ENCODE assay signal across 8 cellular contexts in genomic region chr16:74862743-74863244, GRCh38.
DNase-seq lines count a peak whose midpoint lies in the region; ATAC-seq and TF ChIP-seq lines count a peak whose summit lies in the region.

No MANE protein-coding gene starts in this region.

- TF ChIP-seq CTCF in heart left ventricle (IDR thresholded peaks at IDR 0.05) (peak; percentile 73 to 93 (median 81)), WERI-Rb-1 (IDR thresholded peaks at IDR 0.05; ENCODE audit: low read depth, low read length) (peak; percentile 56), left ventricle myocardium inferior (IDR thresholded peaks at IDR 0.05; ENCODE audit: borderline replicate concordance) (peak; percentile 89), smooth muscle cell (IDR thresholded peaks at IDR 0.05; ENCODE audit: borderline replicate concordance, insufficient read depth, poor library complexity, severe bottlenecking) (peak; percentile 81)

- intact Hi-C loops in heart left ventricle (cut with DNase I) = loop anchor here (1.0 to 5.0 kb wide), 10 partner anchors 45 to 154 kb away; no protein-coding TSS in a partner anchor
- intact Hi-C loops in Right ventricle myocardium superior (cut with DNase I) = loop anchor here (2.0 to 10.0 kb wide), 2 partner anchors 48 to 154 kb away; no protein-coding TSS in a partner anchor
- intact Hi-C loops in left ventricle myocardium inferior (cut with micrococcal nuclease) = loop anchor here (5.0 kb wide), 1 partner anchor 150 kb away; no protein-coding TSS in a partner anchor
- intact Hi-C loops in posterior vena cava (cut with DNase I) = loop anchor here (10.0 kb wide), 2 partner anchors 148 to 158 kb away; partner anchors contain the start of gene MLKL (in 1 of the 2)

- H3K9me2 ChIP-seq in GM23248 (ENCODE audit: insufficient read depth) = no peaks in the 10 kb centered on the region

- no peaks in the 10 kb centered on the region for H3K36me3 ChIP-seq in heart left ventricle
- no peaks in the 10 kb centered on the region for H3K36me3 ChIP-seq in GM23248 (ENCODE audit: low read depth)
- H3K36me3 ChIP-seq in WERI-Rb-1 = no peaks in the 10 kb centered on the region
- no peaks in the 10 kb centered on the region for H3K36me3 ChIP-seq in left ventricle myocardium inferior
- H3K36me3 ChIP-seq in smooth muscle cell (ENCODE audit: low read depth) = no peaks in the 10 kb centered on the region

- H2AFZ ChIP-seq in GM23248 (0 out of 2 replicates have a peak overlapping the region, but pooled peaks have one; percentile 26), smooth muscle cell (ENCODE audit: low read depth) (no peak overlapping the region)

- in situ Hi-C loops in GM23248 (cut with MboI) = loop anchor here (10.0 kb wide), 1 partner anchor 158 kb away; the partner anchor contains the start of gene MLKL

- H3F3A ChIP-seq in GM23248 (ENCODE audit: insufficient read depth) (no peaks in the 10 kb centered on the region), smooth muscle cell (ENCODE audit: low read depth) (no peaks in the 10 kb centered on the region)

- H3K4me3 ChIP-seq in heart left ventricle = no peak overlapping the region
- H3K4me3 ChIP-seq in GM23248 = no peak overlapping the region
- H3K4me3 ChIP-seq in WERI-Rb-1 (ENCODE audit: low read depth, low read length) = no peak overlapping the region
- H3K4me3 ChIP-seq in left ventricle myocardium inferior = no peak overlapping the region
- no peak overlapping the region for H3K4me3 ChIP-seq in smooth muscle cell

- no peaks in the 10 kb centered on the region for H3K9me3 ChIP-seq in heart left ventricle
- H3K9me3 ChIP-seq in GM23248 (ENCODE audit: low read depth) = no peaks in the 10 kb centered on the region
- no peaks in the 10 kb centered on the region for H3K9me3 ChIP-seq in WERI-Rb-1 (ENCODE audit: severe bottlenecking)
- no peaks in the 10 kb centered on the region for H3K9me3 ChIP-seq in left ventricle myocardium inferior (replicated peaks)
- H3K9me3 ChIP-seq in smooth muscle cell (replicated peaks; ENCODE audit: low read depth) = no peaks in the 10 kb centered on the region

- no peaks in the 10 kb centered on the region for H3K27me3 ChIP-seq in heart left ventricle
- H3K27me3 ChIP-seq in GM23248 (replicated peaks; ENCODE audit: insufficient read depth) = no peaks in the 10 kb centered on the region; the same call in 1 of the 2 replicates
- H3K27me3 ChIP-seq in WERI-Rb-1 (ENCODE audit: insufficient read depth, low read depth, severe bottlenecking) = no peaks in the 10 kb centered on the region
- no peaks in the 10 kb centered on the region for H3K27me3 ChIP-seq in left ventricle myocardium inferior (ENCODE audit: low read depth)
- no peaks in the 10 kb centered on the region for H3K27me3 ChIP-seq in smooth muscle cell (ENCODE audit: low read depth)

- H3K4me2 ChIP-seq in GM23248 (ENCODE audit: unreplicated experiment) (no peak overlapping the region), smooth muscle cell (no peak overlapping the region)

- H3K27ac ChIP-seq in heart left ventricle (no peak overlapping the region), GM23248 (no peak overlapping the region), WERI-Rb-1 (no peak overlapping the region), left ventricle myocardium inferior (replicated peaks) (no peak overlapping the region), smooth muscle cell (ENCODE audit: low read depth) (no peak overlapping the region)

- 23 to 31% (median 27%) methylated on average over 10 of the region's 10 CpGs for WGBS in heart left ventricle, 4 donors
- WGBS in GM23248 (ENCODE audit: low coverage in 1 of 2, low lambda C conversion rate in 2 of 2, missing lambda C conversion rate in 2 of 2), 2 experiments = 22 to 24% methylated on average over 10 of the region's 10 CpGs
- 34% methylated on average over 10 of the region's 10 CpGs for WGBS in smooth muscle cell (ENCODE audit: low lambda C conversion rate)

- peaks cover 0 to 9% (median 0%) of the 10 kb centered on the region in 12 donors for H3K4me1 ChIP-seq in heart left ventricle
- H3K4me1 ChIP-seq in GM23248 (ENCODE audit: insufficient read depth) = peaks cover 8% of the 10 kb centered on the region
- no peaks in the 10 kb centered on the region for H3K4me1 ChIP-seq in left ventricle myocardium inferior
- H3K4me1 ChIP-seq in smooth muscle cell (ENCODE audit: low read depth) = no peaks in the 10 kb centered on the region

- TF ChIP-seq POLR2A in heart left ventricle (IDR thresholded peaks at IDR 0.05) = no peak

- DNase-seq in heart left ventricle (no peak), Right ventricle myocardium superior (no peak), GM23248 (peak; percentile 51), NCI-H1694 (lab: John Stamatoyannopoulos, UW) (peak; percentile 5), WERI-Rb-1 (peak; percentile 26), left ventricle myocardium inferior (no peak), smooth muscle cell (lab: John Stamatoyannopoulos, UW; ENCODE audit: unreplicated experiment) (no peak), posterior vena cava (ENCODE audit: low spot score) (no peak)

- H3K9ac ChIP-seq in GM23248 (no peak overlapping the region), smooth muscle cell (ENCODE audit: low read depth) (no peak overlapping the region)

- ATAC-seq in heart left ventricle = peak in 1 of 4 donors; percentile 52
- ATAC-seq in Right ventricle myocardium superior (ENCODE audit: poor library complexity) = no peak

- H4K20me1 ChIP-seq in GM23248 (ENCODE audit: insufficient read depth) (no peaks in the 10 kb centered on the region), smooth muscle cell (ENCODE audit: low read depth) (no peaks in the 10 kb centered on the region)

- H3K79me2 ChIP-seq in GM23248 (ENCODE audit: insufficient read depth) = no peaks in the 10 kb centered on the region
- H3K79me2 ChIP-seq in smooth muscle cell (ENCODE audit: low read depth) = no peaks in the 10 kb centered on the region

Comparison
In these comparisons a context has a peak if more than half of its experiments do, and no peak if none do; other contexts are left out.
1. DNase-seq: peak in GM23248 (single experiment), NCI-H1694 (single experiment) and WERI-Rb-1 (single experiment); none in heart left ventricle (0 of 5), Right ventricle myocardium superior (single experiment), left ventricle myocardium inferior (single experiment), smooth muscle cell (single experiment) and posterior vena cava (single experiment).
2. Peak in every context shown above with its lines, with median percentiles within 50 percentile points of each other: CTCF ChIP-seq.